Comparison of ENCODE assay signal across 8 cellular contexts in genomic region chr17:75980188-75981018, GRCh38. TPM values are rescaled to one million over a fixed set of nuclear protein-coding genes. Genes with fewer than 3 reads are reported as not detected.
DNase-seq lines count a peak whose midpoint lies in the region; ATAC-seq and TF ChIP-seq lines count a peak whose summit lies in the region.

No MANE protein-coding gene starts in this region.

- H3K9me3 Mint-ChIP-seq in neural crest cell = no peaks in the 10 kb centered on the region

- WGBS in ectodermal cell, 2 experiments = 90 to 94% methylated on average over 17 to 18 of the region's 18 CpGs

- peak overlapping the region; percentile 93 for H2AFZ ChIP-seq in DND-41 (ENCODE audit: low read depth, low read length)

- no peaks in the 10 kb centered on the region for H3K36me3 Mint-ChIP-seq in neural crest cell (ENCODE audit: low read depth)

- H3K4me3 Mint-ChIP-seq in neural crest cell = peak overlapping the region; percentile 99

- H3K27ac ChIP-seq in DND-41 (ENCODE audit: low read length) = peak overlapping the region; percentile 98
- H3K27ac ChIP-seq in ectodermal cell (ENCODE audit: insufficient read depth, low read depth, low read length, poor library complexity, severe bottlenecking) = peak overlapping the region; percentile 98

- ATAC-seq in DND-41 (ENCODE audit: insufficient read depth, low read depth) = no peak

- TF ChIP-seq CTCF in DND-41 (IDR thresholded peaks at IDR 0.05; ENCODE audit: borderline replicate concordance, extremely low read depth, low read length, poor library complexity, severe bottlenecking) (no peak), neural crest cell (conservative IDR thresholded peaks at IDR 0.05) (no peak)

- peak overlapping the region; percentile 74 for H3K4me2 ChIP-seq in DND-41 (ENCODE audit: insufficient read depth, low read length)

- H3K4me3 ChIP-seq in DND-41 (ENCODE audit: low read depth in 1 of 2, low read length in 2 of 2) (peak overlapping the region; percentile 73 to 83), ectodermal cell (ENCODE audit: insufficient read depth, low read depth, low read length) (peak overlapping the region; percentile 96)

- H3K36me3 ChIP-seq in DND-41 (ENCODE audit: insufficient read depth, low read length) (no peaks in the 10 kb centered on the region; the same call in 1 of the 2 replicates), ectodermal cell (ENCODE audit: control insufficient read depth, insufficient read depth, low read length) (no peaks in the 10 kb centered on the region)

- H4K20me1 ChIP-seq in DND-41 (ENCODE audit: insufficient read depth, low read length) = no peaks in the 10 kb centered on the region

- no peaks in the 10 kb centered on the region for H3K27me3 Mint-ChIP-seq in neural crest cell (ENCODE audit: low read depth)

- H3K79me2 ChIP-seq in DND-41 (ENCODE audit: insufficient read depth, low read length) = peaks cover 30% of the 10 kb centered on the region

- peaks cover 64% of the 10 kb centered on the region for H3K4me1 Mint-ChIP-seq in neural crest cell

- DNase-seq in DND-41 (no peak), NCI-H82 treated with DMSO at 0.1 percent for 48 hours (lab: John Stamatoyannopoulos, UW; ENCODE audit: unreplicated experiment) (peak; percentile 8), neural crest cell (ENCODE audit: low read depth, low spot score) (no peak), Ammon's horn (ENCODE audit: low spot score) (no peak), NCI-H526 treated with DMSO at 0.1 percent for 48 hours (lab: John Stamatoyannopoulos, UW) (no peak), NCI-H345 treated with DMSO at 0.1 percent for 48 hours (lab: John Stamatoyannopoulos, UW; ENCODE audit: unreplicated experiment) (no peak), amygdala (lab: John Stamatoyannopoulos, UW) (no peak)

- peak overlapping the region; percentile 69 for H3K27ac Mint-ChIP-seq in neural crest cell (ENCODE audit: unreplicated experiment)

- H3K9ac ChIP-seq in DND-41 (ENCODE audit: low read depth, low read length) = peak overlapping the region; percentile 78

- H3K27me3 ChIP-seq in DND-41 (ENCODE audit: insufficient read depth, low read length, poor library complexity) = no peaks in the 10 kb centered on the region
- no peaks in the 10 kb centered on the region for H3K27me3 ChIP-seq in ectodermal cell (ENCODE audit: control insufficient read depth, insufficient read depth, low read length, poor library complexity, severe bottlenecking)

- H3K4me1 ChIP-seq in DND-41 (ENCODE audit: insufficient read depth, low read length) (peaks cover 36% of the 10 kb centered on the region), ectodermal cell (ENCODE audit: control insufficient read depth, insufficient read depth, low read length) (no peaks in the 10 kb centered on the region)

- H3K9me3 ChIP-seq in DND-41 (ENCODE audit: insufficient read depth, low read length, severe bottlenecking) (no peaks in the 10 kb centered on the region), ectodermal cell (ENCODE audit: control insufficient read depth, low read length) (no peaks in the 10 kb centered on the region)

RNA-seq across cellular contexts. Expression of gene TEN1, which starts 1.4 kb away (rescaled TPM):
- polyA plus RNA-seq in ectodermal cell (2013, experiment 1 of 4) = 14.6 TPM
- 15.6 TPM for polyA plus RNA-seq in ectodermal cell (2013, experiment 2 of 4)
- polyA plus RNA-seq in ectodermal cell (2013, experiment 3 of 4) = 13.1 TPM
- polyA plus RNA-seq in ectodermal cell (2013, experiment 4 of 4) = 12.5 TPM
- 9.1 and 10.1 TPM in 2 replicates for total RNA-seq in neural crest cell

RNA-seq across cellular contexts. Expression of gene ACOX1, which starts 1.4 kb away (rescaled TPM):
- 9.8 TPM for polyA plus RNA-seq in ectodermal cell (2013, experiment 1 of 4)
- polyA plus RNA-seq in ectodermal cell (2013, experiment 2 of 4) = 8.3 TPM
- 5.9 TPM for polyA plus RNA-seq in ectodermal cell (2013, experiment 3 of 4)
- 6.0 TPM for polyA plus RNA-seq in ectodermal cell (2013, experiment 4 of 4)
- total RNA-seq in neural crest cell = 19.3 and 22.3 TPM in 2 replicates

RNA-seq across cellular contexts. Expression of gene CDK3, which starts 20.3 kb away (rescaled TPM):
- 7.7 TPM for polyA plus RNA-seq in ectodermal cell (2013, experiment 1 of 4)
- polyA plus RNA-seq in ectodermal cell (2013, experiment 2 of 4) = 11.5 TPM
- polyA plus RNA-seq in ectodermal cell (2013, experiment 3 of 4) = 8.9 TPM
- 14.6 TPM for polyA plus RNA-seq in ectodermal cell (2013, experiment 4 of 4)
- 7.9 and 9.4 TPM in 2 replicates for total RNA-seq in neural crest cell

RNA-seq across cellular contexts. Expression of gene FBF1, which starts 39.6 kb away (rescaled TPM):
- 19.1 TPM for polyA plus RNA-seq in ectodermal cell (2013, experiment 1 of 4)
- 17.9 TPM for polyA plus RNA-seq in ectodermal cell (2013, experiment 2 of 4)
- polyA plus RNA-seq in ectodermal cell (2013, experiment 3 of 4) = 12.4 TPM
- polyA plus RNA-seq in ectodermal cell (2013, experiment 4 of 4) = 18.7 TPM
- 21.7 and 25.9 TPM in 2 replicates for total RNA-seq in neural crest cell

RNA-seq across cellular contexts. Expression of gene EVPL, which starts 46.7 kb away (rescaled TPM):
- not detected for polyA plus RNA-seq in ectodermal cell (2013, experiment 1 of 4)
- not detected for polyA plus RNA-seq in ectodermal cell (2013, experiment 2 of 4)
- not detected for polyA plus RNA-seq in ectodermal cell (2013, experiment 3 of 4)
- polyA plus RNA-seq in ectodermal cell (2013, experiment 4 of 4) = not detected
- total RNA-seq in neural crest cell = not detected in 2 replicates
